In the genomic region with DNA sequence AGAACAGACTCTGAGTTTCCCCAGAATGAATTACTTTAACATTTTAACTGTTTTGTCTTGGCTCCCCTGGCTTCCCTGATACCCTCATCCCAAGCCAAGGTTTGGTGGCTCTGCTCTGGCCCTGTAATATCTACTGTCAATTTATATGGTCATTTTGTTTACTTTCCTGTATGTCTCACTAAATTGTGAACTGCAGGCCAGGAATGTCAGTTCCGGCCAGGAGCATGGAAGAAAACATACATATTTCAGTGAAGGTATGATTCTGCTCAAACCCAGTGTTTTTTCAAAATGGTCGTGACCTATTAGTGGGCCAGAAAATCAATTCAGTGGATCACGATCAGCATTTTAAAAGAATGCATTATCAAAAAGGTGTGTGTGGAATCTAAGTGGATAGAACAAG, we compare ENCODE assay signal across 8 cellular contexts. TPM values are rescaled to one million over a fixed set of nuclear protein-coding genes. Genes with fewer than 3 reads are reported as not detected.
A peak's percentile ranks its signal among the peaks of the same experiment; 100 is the strongest.
DNase-seq lines count a peak whose midpoint lies in the region; ATAC-seq and TF ChIP-seq lines count a peak whose summit lies in the region.

No MANE protein-coding gene starts in this region.

- H3K9ac ChIP-seq in HUES6 (ENCODE audit: low read length): peak overlapping the region; percentile 84
- peak overlapping the region; percentile 69 for H3K9ac ChIP-seq in mucosa of stomach (ENCODE audit: low read length)

- ATAC-seq in HG02759 (IDR thresholded peaks at IDR 0.05; ENCODE audit: unreplicated experiment): no peak
- ATAC-seq in HG03045 (IDR thresholded peaks at IDR 0.05; ENCODE audit: unreplicated experiment): no peak

- no peak for TF ChIP-seq CTCF in A673 (conservative IDR thresholded peaks at IDR 0.05; ENCODE audit: low read depth, low read length)
- TF ChIP-seq CTCF in cardiac fibroblast (IDR thresholded peaks at IDR 0.05; ENCODE audit: low read depth, low read length): no peak

- no peak for DNase-seq in A673 (ENCODE audit: low spot score)
- DNase-seq in cardiac fibroblast (ENCODE audit: low read depth in 2 of 2): peak in 1 of 2 donors; percentile 4
- DNase-seq in stimulated activated CD4-positive, alpha-beta T cell treated with anti-CD3 and anti-CD28 coated beads, Interleukin-2, amount 100 ng/mL, for 24 hours: no peak
- no peak for DNase-seq in NCI-H2081 treated with DMSO at 0.1 percent for 48 hours (lab: John Stamatoyannopoulos, UW)

- POLR2A ChIA-PET in A673 (lab: Charles Lee; ENCODE audit: low non-redundant PET): no interaction called here

- peak overlapping the region; percentile 73 for H3K4me3 ChIP-seq in A673 (ENCODE audit: low read depth, low read length, poor library complexity, severe bottlenecking)
- H3K4me3 ChIP-seq in HUES6 (ENCODE audit: low read depth, low read length): peak overlapping the region; percentile 95
- peak overlapping the region; percentile 60 to 73 for H3K4me3 ChIP-seq in cardiac fibroblast (replicated peaks in 1 of 2; ENCODE audit: low read depth in 2 of 2, low read length in 2 of 2)
- H3K4me3 ChIP-seq in mucosa of stomach (ENCODE audit: low read length): no peak overlapping the region

- H3K27ac ChIP-seq in A673 (ENCODE audit: low read depth, low read length, poor library complexity, severe bottlenecking): no peak overlapping the region
- no peak overlapping the region; the same call in 1 of the 2 replicates for H3K27ac ChIP-seq in HUES6 (ENCODE audit: low read depth, low read length)

- intact Hi-C loops in A673 (cut with micrococcal nuclease; ENCODE audit: unreplicated experiment): loop anchor here (5.0 kb wide), 1 partner anchor 64 kb away; no protein-coding TSS in a partner anchor

- no peaks in the 10 kb centered on the region for H3K4me1 ChIP-seq in A673 (ENCODE audit: insufficient read depth, low read length, poor library complexity, severe bottlenecking)
- peaks cover 3% of the 10 kb centered on the region; the same call in 1 of the 2 replicates for H3K4me1 ChIP-seq in HUES6 (ENCODE audit: control insufficient read depth, insufficient read depth, low read length)
- H3K4me1 ChIP-seq in mucosa of stomach (ENCODE audit: control insufficient read depth, insufficient read depth, low read length): peaks cover 5% of the 10 kb centered on the region

- H3K9me3 ChIP-seq in A673 (ENCODE audit: low read depth, low read length, poor library complexity, severe bottlenecking): no peaks in the 10 kb centered on the region
- no peaks in the 10 kb centered on the region for H3K9me3 ChIP-seq in HUES6 (ENCODE audit: control insufficient read depth, insufficient read depth, low read depth, low read length)
- H3K9me3 ChIP-seq in mucosa of stomach (ENCODE audit: control insufficient read depth, low read length): no peaks in the 10 kb centered on the region

- CTCF ChIA-PET in A673 (lab: Charles Lee): interaction anchor here (1.5 kb wide), 1 partner anchor 66 kb away, joined by 7 read pairs; no protein-coding TSS in a partner anchor

- H3K36me3 ChIP-seq in A673 (ENCODE audit: insufficient read depth, low read length, poor library complexity, severe bottlenecking) (no peaks in the 10 kb centered on the region), HUES6 (ENCODE audit: control insufficient read depth, insufficient read depth, low read length) (no peaks in the 10 kb centered on the region), mucosa of stomach (ENCODE audit: control insufficient read depth, insufficient read depth, low read length) (no peaks in the 10 kb centered on the region)

- BruUV-seq in A673 (replicated peaks; lab: Mats Ljungman, UMichigan): no TSS peak

- H3K27me3 ChIP-seq in A673 (replicated peaks; ENCODE audit: insufficient read depth, low read depth, low read length, poor library complexity) (no peaks in the 10 kb centered on the region), HUES6 (ENCODE audit: control insufficient read depth, insufficient read depth, low read length) (no peaks in the 10 kb centered on the region), mucosa of stomach (ENCODE audit: control insufficient read depth, insufficient read depth, low read length) (no peaks in the 10 kb centered on the region)

RNA-seq across cellular contexts. Expression of a gene that starts 1.2 kb away (rescaled TPM):
- 12.3 and 15.1 TPM in 2 replicates for total RNA-seq in A673 (2021)

RNA-seq across cellular contexts. Expression of a gene that starts 26.3 kb away (rescaled TPM):
- not detected in 2 replicates for total RNA-seq in A673 (2021)
